Comparison of ENCODE assay signal across 4 cellular contexts in the genomic region with DNA sequence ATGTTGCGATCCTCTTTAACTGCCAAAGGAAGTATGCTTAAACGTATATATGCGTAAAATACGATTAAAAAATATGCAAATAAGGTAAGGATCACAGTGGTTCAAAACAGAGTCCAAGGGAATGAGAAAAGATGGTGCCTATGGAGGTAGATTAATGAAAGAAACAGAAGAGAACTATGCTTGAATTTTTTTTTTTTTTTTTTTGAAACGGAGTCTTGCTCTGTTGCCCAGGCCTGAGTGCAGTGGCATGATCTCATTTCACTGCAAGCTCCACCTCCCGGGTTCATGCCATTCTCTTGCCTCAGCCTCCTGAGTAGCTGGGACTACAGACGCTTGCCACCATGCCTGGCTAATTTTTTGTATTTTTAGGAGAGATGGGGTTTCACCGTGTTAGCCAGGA. TPM values are rescaled to one million over a fixed set of nuclear protein-coding genes. Genes with fewer than 3 reads are reported as not detected.
"Had no signal": no experiment of that assay in that cellular context is flagged by ENCODE, and none has a peak within 500 bp of the region (broad histone marks: within the 10 kb centered on the region; RNA-seq: fewer than 3 reads in every experiment).

No MANE protein-coding gene starts in this region.

RNA-seq across cellular contexts. Expression of gene SLC23A1, which starts 37.7 kb away (rescaled TPM):
- total RNA-seq: ascending aorta, LHCN-M2, MCF 10A, SK-MEL-5 had no signal

RNA-seq across cellular contexts. Expression of gene MZB1, which starts 44.3 kb away (rescaled TPM):
- total RNA-seq: LHCN-M2, MCF 10A, SK-MEL-5 had no signal
